Comparison of ENCODE assay signal across 1 cellular context in the genomic region with DNA sequence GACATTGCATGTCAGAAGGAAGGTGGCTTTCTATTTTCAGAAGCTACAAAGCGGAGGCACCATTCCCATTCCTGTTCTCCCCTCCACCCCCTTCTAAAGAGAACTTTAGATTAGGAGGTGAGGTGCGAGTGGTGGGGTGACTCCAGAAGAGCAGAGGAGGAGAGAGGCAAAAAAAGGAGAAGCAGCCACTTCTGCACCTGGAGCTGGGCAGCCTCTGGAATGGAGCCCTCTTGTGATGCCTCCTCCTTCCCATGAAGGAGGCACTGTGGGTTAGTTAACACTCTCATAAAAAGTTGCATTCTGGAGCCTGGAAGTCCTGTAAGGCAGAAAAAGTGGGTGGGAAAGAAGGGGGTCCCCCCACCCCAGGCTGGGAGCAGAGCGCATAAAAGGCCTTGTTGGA.
TF ChIP-seq lines count a peak whose summit lies in the region.

No MANE protein-coding gene starts in this region.

TF ChIP-seq in H1, 55 proteins besides CTCF, POLR2A, EP300 and RAD21 (continued from another document):
- no peak for TF ChIP-seq JUN (IDR thresholded peaks at IDR 0.05; ENCODE audit: low read depth, low read length)
